In genomic region chr12:111754671-111755070, GRCh38 we compare ENCODE assay signal across 15 cellular contexts. TPM values are rescaled to one million over a fixed set of nuclear protein-coding genes. Genes with fewer than 3 reads are reported as not detected.
"Had no signal": no experiment of that assay in that cellular context is flagged by ENCODE, and none has a peak within 500 bp of the region (broad histone marks: within the 10 kb centered on the region; RNA-seq: fewer than 3 reads in every experiment).

No MANE protein-coding gene starts in this region.

- ATAC-seq: activated T-helper 17 cell treated with anti-CD3 and anti-CD28 coated beads, Interleukin-2, amount 50 U/mL, for 72 hours; foreskin keratinocyte; left colon; stimulated activated naive B cell treated with anti-CD40 and anti-IgM and Interleukin-4, amounts not matched to agents 10 μg/mL and 1 μg/mL and 100 μg/mL, for 72 hours had no signal

- H3K27ac ChIP-seq: coronary artery, foreskin keratinocyte, parathyroid adenoma, transverse colon had no signal

- H3K9me3 ChIP-seq: transverse colon had no signal

- DNase-seq: activated CD4-positive, alpha-beta T cell treated with anti-CD3 and anti-CD28 coated beads, Interleukin-2, amount 50 U/mL, for 1 hour; activated CD4-positive, CD25-positive, alpha-beta regulatory T cell; activated naive CD4-positive, alpha-beta T cell treated with Interleukin-2 at 50 U/mL for 16 hours; activated T-cell treated with anti-CD3 and anti-CD28 coated beads for 4 hours; central memory CD4-positive, alpha-beta T cell; effector CD4-positive, alpha-beta T cell; foreskin keratinocyte; left colon; mammary epithelial cell; naive B cell; stimulated activated naive B cell treated with anti-CD40 and anti-IgM and Interleukin-4, amounts not matched to agents 10 μg/mL and 1 μg/mL and 100 μg/mL, for 72 hours; transverse colon had no signal

- H3K36me3 ChIP-seq: transverse colon had no signal

- H3K4me3 ChIP-seq: coronary artery, transverse colon had no signal

- H3K4me1 ChIP-seq: parathyroid adenoma had no signal

- H3K27me3 ChIP-seq: foreskin keratinocyte, transverse colon had no signal

RNA-seq across cellular contexts. Expression of gene ALDH2, which starts 12.1 kb away (rescaled TPM):
- polyA plus RNA-seq: mammary epithelial cell had no signal
